ENCODE assay signal across 8 cellular contexts in genomic region chr2:230643576-230644291, GRCh38.
DNase-seq lines count a peak whose midpoint lies in the region; ATAC-seq lines count a peak whose summit lies in the region.

No MANE protein-coding gene starts in this region.

- DNase-seq in CD1c-positive myeloid dendritic cell (ENCODE audit: extremely low spot score): peak; percentile 58
- DNase-seq in Kasumi-1 (lab: John Stamatoyannopoulos, UW): peak; percentile 36 to 59
- peak; percentile 83 for DNase-seq in activated naive CD4-positive, alpha-beta T cell treated with anti-CD3 and anti-CD28 coated beads for 36 hours
- DNase-seq in islet precursor cell: no peak
- DNase-seq in EL: no peak
- DNase-seq in AG20443 (ENCODE audit: low spot score): no peak

- no peaks in the 10 kb centered on the region for H3K27me3 ChIP-seq in muscle layer of duodenum (ENCODE audit: low read depth, low read length)

- H3K27ac ChIP-seq in muscle layer of duodenum (ENCODE audit: low read length): peak overlapping the region; percentile 39

- peak overlapping the region; percentile 96 for H3K27ac Mint-ChIP-seq in activated naive CD4-positive, alpha-beta T cell treated with anti-CD3 and anti-CD28 coated beads for 36 hours

- H3K4me1 Mint-ChIP-seq in activated naive CD4-positive, alpha-beta T cell treated with anti-CD3 and anti-CD28 coated beads for 36 hours (ENCODE audit: low read depth): peaks cover 33% of the 10 kb centered on the region

- peaks cover 1% of the 10 kb centered on the region for H3K9me3 Mint-ChIP-seq in activated naive CD4-positive, alpha-beta T cell treated with anti-CD3 and anti-CD28 coated beads for 36 hours

- H3K9me3 ChIP-seq in muscle layer of duodenum (ENCODE audit: control insufficient read depth in 1 of 2, low read length in 2 of 2): no peaks in the 10 kb centered on the region

- no peaks in the 10 kb centered on the region for H3K36me3 Mint-ChIP-seq in activated naive CD4-positive, alpha-beta T cell treated with anti-CD3 and anti-CD28 coated beads for 36 hours (ENCODE audit: low read depth)

- no peaks in the 10 kb centered on the region for H3K36me3 ChIP-seq in muscle layer of duodenum (ENCODE audit: control insufficient read depth in 1 of 2, insufficient read depth in 2 of 2, low read length in 2 of 2)

- H3K4me1 ChIP-seq in muscle layer of duodenum (ENCODE audit: control insufficient read depth in 1 of 2, insufficient read depth in 2 of 2, low read length in 2 of 2): peaks cover 0 to 4% of the 10 kb centered on the region in 2 donors

- ATAC-seq in GM21381 (IDR thresholded peaks at IDR 0.05; ENCODE audit: unreplicated experiment): peak; percentile 58

- peak overlapping the region; percentile 47 for H3K4me3 Mint-ChIP-seq in activated naive CD4-positive, alpha-beta T cell treated with anti-CD3 and anti-CD28 coated beads for 36 hours

- no peak overlapping the region for H3K4me3 ChIP-seq in muscle layer of duodenum (ENCODE audit: low read depth in 1 of 2, low read length in 2 of 2)

- intact Hi-C loops in activated naive CD4-positive, alpha-beta T cell treated with anti-CD3 and anti-CD28 coated beads for 36 hours (cut with micrococcal nuclease): loop anchor here (1.0 kb wide), 3 partner anchors 16 to 151 kb away; partner anchors contain the start of gene CAB39

- CTCF ChIA-PET in activated naive CD4-positive, alpha-beta T cell treated with anti-CD3 and anti-CD28 coated beads for 36 hours (lab: Charles Lee): interaction anchor here (0.8 to 2.3 kb wide), 8 partner anchors 14 to 155 kb away, joined by 3 to 17 read pairs (median 4); partner anchors contain the start of gene CAB39

- H3K27me3 Mint-ChIP-seq in activated naive CD4-positive, alpha-beta T cell treated with anti-CD3 and anti-CD28 coated beads for 36 hours (ENCODE audit: low read depth): no peaks in the 10 kb centered on the region

Comparison
In these comparisons a context has a peak if more than half of its experiments do, and no peak if none do; other contexts are left out.
1. DNase-seq: peak in CD1c-positive myeloid dendritic cell (single experiment), Kasumi-1 (2 of 2) and activated naive CD4-positive, alpha-beta T cell treated with anti-CD3 and anti-CD28 coated beads for 36 hours (single experiment); none in islet precursor cell (single experiment), EL (single experiment) and AG20443 (single experiment).